Comparison of ENCODE assay signal across 14 cellular contexts in genomic region chr6:14713561-14713960, GRCh38.
DNase-seq lines count a peak whose midpoint lies in the region; ATAC-seq and TF ChIP-seq lines count a peak whose summit lies in the region.
"Had no signal": no experiment of that assay in that cellular context is flagged by ENCODE, and none has a peak within 500 bp of the region (broad histone marks: within the 10 kb centered on the region; RNA-seq: fewer than 3 reads in every experiment).

No MANE protein-coding gene starts in this region.

- CTCF ChIA-PET in RWPE1 (lab: Yijun Ruan, JAX): interaction anchor here (0.8 kb wide), 1 partner anchor 1506 kb away, joined by 4 read pairs; no protein-coding TSS in a partner anchor
- CTCF ChIA-PET in CD8-positive, alpha-beta T cell (lab: Charles Lee): no interaction called here

- no peak for DNase-seq in CD14-positive monocyte (ENCODE audit: low spot score)
- DNase-seq in RWPE1 (ENCODE audit: low spot score): no peak
- DNase-seq in fibroblast of pulmonary artery (ENCODE audit: low read depth): peak; percentile 31
- DNase-seq in osteocyte (ENCODE audit: extremely low spot score, unreplicated experiment): no peak
- no peak for DNase-seq in CD8-positive, alpha-beta T cell
- no peak for DNase-seq in KBM-7
- DNase-seq in T-helper 1 cell: no peak
- no peak for DNase-seq in lower leg skin (ENCODE audit: low spot score in 2 of 2)
- DNase-seq: activated CD4-positive, alpha-beta T cell treated with anti-CD3 and anti-CD28 coated beads for 4 hours; activated T-cell treated with anti-CD3 and anti-CD28 coated beads, Interleukin-2, amount 50 U/mL, for 4 hours; naive thymus-derived CD4-positive, alpha-beta T cell; NCI-H2171 had no signal

- H3K27ac ChIP-seq in RWPE1: peak overlapping the region; percentile 64
- H3K27ac ChIP-seq in CD8-positive, alpha-beta T cell (ENCODE audit: low read depth, low read length): no peak overlapping the region

- TF ChIP-seq POLR2A in lower leg skin (IDR thresholded peaks at IDR 0.05): no peak

- H3K27me3 ChIP-seq in CD8-positive, alpha-beta T cell (ENCODE audit: insufficient read depth, low read length): no peaks in the 10 kb centered on the region
- H3K27me3 ChIP-seq: tibial nerve had no signal

- H3K27me3 Mint-ChIP-seq in CD14-positive monocyte (ENCODE audit: low read depth in 3 of 3) (peaks cover 0 to 4% (median 3%) of the 10 kb centered on the region in 3 donors), osteocyte (ENCODE audit: unreplicated experiment) (no peaks in the 10 kb centered on the region)
- no peaks in the 10 kb centered on the region for H3K27me3 Mint-ChIP-seq in CD8-positive, alpha-beta T cell (ENCODE audit: low read depth)

- ATAC-seq in CD8-positive, alpha-beta T cell: no peak
- ATAC-seq: activated T-cell treated with anti-CD3 and anti-CD28 coated beads, Interleukin-2, amount 50 U/mL, for 4 hours had no signal

- TF ChIP-seq CTCF in CD14-positive monocyte (IDR thresholded peaks at IDR 0.05) (no peak), RWPE1 (conservative IDR thresholded peaks at IDR 0.05; ENCODE audit: low read depth) (no peak), fibroblast of pulmonary artery (IDR thresholded peaks at IDR 0.05; ENCODE audit: low read length, missing control alignments) (no peak), osteocyte (IDR thresholded peaks at IDR 0.05) (no peak), lower leg skin (IDR thresholded peaks at IDR 0.05) (no peak)
- TF ChIP-seq CTCF in CD8-positive, alpha-beta T cell (IDR thresholded peaks at IDR 0.05): no peak

- in situ Hi-C loops in KBM-7 (cut with MboI; ENCODE audit: low pct_unique_long_range_greater_than_20kb, low sequenced_read_pairs): no loop called here

- H3K9me3 Mint-ChIP-seq in CD14-positive monocyte: peaks cover 0 to 5% (median 1%) of the 10 kb centered on the region in 7 donors
- H3K9me3 Mint-ChIP-seq in osteocyte (ENCODE audit: unreplicated experiment): no peaks in the 10 kb centered on the region
- H3K9me3 Mint-ChIP-seq in CD8-positive, alpha-beta T cell: peaks cover 6% of the 10 kb centered on the region
- H3K9me3 Mint-ChIP-seq: activated T-cell treated with anti-CD3 and anti-CD28 coated beads, Interleukin-2, amount 50 U/mL, for 4 hours had no signal

- no peak overlapping the region for H3K4me3 Mint-ChIP-seq in CD14-positive monocyte
- peak overlapping the region; percentile 11 for H3K4me3 Mint-ChIP-seq in osteocyte (ENCODE audit: unreplicated experiment)
- no peak overlapping the region for H3K4me3 Mint-ChIP-seq in CD8-positive, alpha-beta T cell
- H3K4me3 Mint-ChIP-seq: activated T-cell treated with anti-CD3 and anti-CD28 coated beads, Interleukin-2, amount 50 U/mL, for 4 hours; naive thymus-derived CD4-positive, alpha-beta T cell had no signal

- no peaks in the 10 kb centered on the region for H3K36me3 ChIP-seq in CD8-positive, alpha-beta T cell (ENCODE audit: insufficient read depth, low read length)
- H3K36me3 ChIP-seq: tibial nerve had no signal

- H3K27ac Mint-ChIP-seq in CD14-positive monocyte (peak overlapping the region in 4 of 7 donors; percentile 14 to 92 (median 72)), osteocyte (ENCODE audit: unreplicated experiment) (peak overlapping the region; percentile 81)
- H3K27ac Mint-ChIP-seq in CD8-positive, alpha-beta T cell: no peak overlapping the region
- H3K27ac Mint-ChIP-seq: naive thymus-derived CD4-positive, alpha-beta T cell had no signal

- no peak overlapping the region for H3K4me3 ChIP-seq in fibroblast of pulmonary artery (replicated peaks; ENCODE audit: low read depth, low read length)
- no peak overlapping the region for H3K4me3 ChIP-seq in CD8-positive, alpha-beta T cell (ENCODE audit: low read depth, low read length)
- H3K4me3 ChIP-seq in lower leg skin (ENCODE audit: low read depth, poor library complexity, severe bottlenecking): no peak overlapping the region
- H3K4me3 ChIP-seq: coronary artery, tibial nerve had no signal

- intact Hi-C loops in CD14-positive monocyte (cut with micrococcal nuclease): loop anchor here in 1 of 2 donors (10.0 kb wide), 1 partner anchor 439 kb away; no protein-coding TSS in a partner anchor
- intact Hi-C loops in CD8-positive, alpha-beta T cell (cut with DNase I, micrococcal nuclease): no loop called here
- intact Hi-C loops in lower leg skin (cut with DNase I; ENCODE audit: low total_unique reads): no loop called here

- H3K9me3 ChIP-seq in CD8-positive, alpha-beta T cell (ENCODE audit: low read length): no peaks in the 10 kb centered on the region

- H3K4me1 Mint-ChIP-seq in CD14-positive monocyte (peaks cover 69% of the 10 kb centered on the region), osteocyte (ENCODE audit: unreplicated experiment) (peaks cover 34% of the 10 kb centered on the region)
- peaks cover 16% of the 10 kb centered on the region for H3K4me1 Mint-ChIP-seq in CD8-positive, alpha-beta T cell (ENCODE audit: low read depth)

- peaks cover 11% of the 10 kb centered on the region for H3K4me1 ChIP-seq in CD8-positive, alpha-beta T cell (ENCODE audit: insufficient read depth, low read length)

- 75 to 82% methylated on average over 6 of the region's 6 CpGs for WGBS in lower leg skin, 2 donors

- H3K36me3 Mint-ChIP-seq in CD14-positive monocyte (peaks cover 6 to 10% of the 10 kb centered on the region in 2 donors), osteocyte (ENCODE audit: unreplicated experiment) (no peaks in the 10 kb centered on the region)
- H3K36me3 Mint-ChIP-seq in CD8-positive, alpha-beta T cell: no peaks in the 10 kb centered on the region

- POLR2A ChIA-PET in RWPE1 (lab: Yijun Ruan, JAX; ENCODE audit: low non-redundant PET): no interaction called here
- POLR2A ChIA-PET in CD8-positive, alpha-beta T cell (lab: Charles Lee): no interaction called here
